11 cellular contexts compared by ENCODE assay signal in genomic region chr12:122943196-122943595, GRCh38. TPM values are rescaled to one million over a fixed set of nuclear protein-coding genes. Genes with fewer than 3 reads are reported as not detected.
DNase-seq lines count a peak whose midpoint lies in the region; FAIRE-seq and TF ChIP-seq lines count a peak whose summit lies in the region.
"Had no signal": no experiment of that assay in that cellular context is flagged by ENCODE, and none has a peak within 500 bp of the region (broad histone marks: within the 10 kb centered on the region; RNA-seq: fewer than 3 reads in every experiment).

No MANE protein-coding gene starts in this region.

- no peak for TF ChIP-seq EP300 in sigmoid colon (IDR thresholded peaks at IDR 0.05)

- H3K36me3 Mint-ChIP-seq in Calu3 (ENCODE audit: insufficient read depth, unreplicated experiment): peaks cover 68% of the 10 kb centered on the region
- H3K36me3 Mint-ChIP-seq: CD4-positive, alpha-beta memory T cell; IgD-negative memory B cell had no signal

- peaks cover 54% of the 10 kb centered on the region for H3K4me1 ChIP-seq in left ventricle myocardium inferior
- peaks cover 0 to 20% (median 3%) of the 10 kb centered on the region in 4 donors for H3K4me1 ChIP-seq in sigmoid colon

- no TSS peak for BruUV-seq in Calu3 (replicated peaks; lab: Mats Ljungman, UMichigan)

- no peaks in the 10 kb centered on the region for H3K27me3 Mint-ChIP-seq in Calu3 (ENCODE audit: unreplicated experiment)
- H3K27me3 Mint-ChIP-seq: CD4-positive, alpha-beta memory T cell; IgD-negative memory B cell had no signal

- peaks cover 80% of the 10 kb centered on the region for H3K4me1 Mint-ChIP-seq in Calu3 (ENCODE audit: low read depth, unreplicated experiment)

- TF ChIP-seq POLR2A in sigmoid colon (IDR thresholded peaks at IDR 0.05) (no peak), H54 (IDR thresholded peaks at IDR 0.05; ENCODE audit: low read depth, low read length) (no peak)

- H3K4me3 ChIP-seq in left ventricle myocardium inferior (peak overlapping the region; percentile 39), sigmoid colon (no peak overlapping the region)

- H3K9me3 ChIP-seq in left ventricle myocardium inferior (replicated peaks): no peaks in the 10 kb centered on the region
- H3K9me3 ChIP-seq in sigmoid colon: no peaks in the 10 kb centered on the region

- peaks cover 2% of the 10 kb centered on the region for H3K9me3 Mint-ChIP-seq in Calu3 (ENCODE audit: low read depth, unreplicated experiment)
- H3K9me3 Mint-ChIP-seq: CD4-positive, alpha-beta memory T cell; IgD-negative memory B cell had no signal

- TF ChIP-seq CTCF in Calu3 (IDR thresholded peaks at IDR 0.05; ENCODE audit: unreplicated experiment) (no peak), left ventricle myocardium inferior (IDR thresholded peaks at IDR 0.05; ENCODE audit: borderline replicate concordance) (no peak), sigmoid colon (IDR thresholded peaks at IDR 0.05) (no peak)

- CTCF ChIA-PET in Calu3 (lab: Charles Lee): no interaction called here

- 72 to 86% methylated on average over 13 of the region's 13 CpGs for WGBS in sigmoid colon, 2 donors

- intact Hi-C loops in Calu3 (cut with micrococcal nuclease; ENCODE audit: unreplicated experiment): no loop called here
- intact Hi-C loops in left ventricle myocardium inferior (cut with micrococcal nuclease): no loop called here
- intact Hi-C loops in sigmoid colon (cut with DNase I): no loop called here

- peak overlapping the region; percentile 92 for H3K27ac Mint-ChIP-seq in Calu3 (ENCODE audit: unreplicated experiment)

- peak overlapping the region; percentile 77 for H3K27ac ChIP-seq in left ventricle myocardium inferior (replicated peaks)
- H3K27ac ChIP-seq in sigmoid colon: peak overlapping the region; percentile 21 to 55 (median 36)

- H3K4me3 Mint-ChIP-seq in Calu3 (ENCODE audit: low read depth, unreplicated experiment): peak overlapping the region; percentile 63
- H3K4me3 Mint-ChIP-seq: CD4-positive, alpha-beta memory T cell; IgD-negative memory B cell had no signal

- H3K36me3 ChIP-seq in left ventricle myocardium inferior (no peaks in the 10 kb centered on the region), sigmoid colon (no peaks in the 10 kb centered on the region)

- DNase-seq in Calu3 (no peak), UCSD-AML1 (lab: John Stamatoyannopoulos, UW; ENCODE audit: unreplicated experiment) (peak; percentile 59), left ventricle myocardium inferior (no peak), sigmoid colon (no peak), iPS-NIHi7 (ENCODE audit: extremely low spot score) (no peak), NCI-H69 (lab: John Stamatoyannopoulos, UW) (no peak), H54 (ENCODE audit: insufficient read length, low spot score) (no peak), LoVo (ENCODE audit: low spot score) (no peak)
- DNase-seq: CD4-positive, alpha-beta memory T cell; T-helper 9 cell had no signal

- no peaks in the 10 kb centered on the region for H3K27me3 ChIP-seq in left ventricle myocardium inferior (ENCODE audit: low read depth)
- no peaks in the 10 kb centered on the region for H3K27me3 ChIP-seq in sigmoid colon

- FAIRE-seq in H54 (lab: Jason Lieb, UNC): no peak

RNA-seq across cellular contexts. Expression of gene ABCB9, which starts 23.1 kb away (rescaled TPM):
- total RNA-seq in Calu3 (2022) (25.6 and 26.5 TPM in 2 replicates), left ventricle myocardium inferior (1.6 TPM), sigmoid colon (1 to 10 TPM; 1.6 to 3.8 (median 2.8) TPM)
- polyA plus RNA-seq in sigmoid colon: 1 to 10 TPM; 1.2 to 5.3 (median 3.5) TPM

RNA-seq across cellular contexts. Expression of gene OGFOD2, which starts 31.8 kb away (rescaled TPM):
- total RNA-seq in Calu3 (2022) (21.5 and 22.8 TPM in 2 replicates), left ventricle myocardium inferior (14.9 TPM), sigmoid colon (10 to 100 TPM in 2 of 4 donors, 1 to 10 TPM in 2; 8.1 to 13.6 (median 9.4) TPM)
- 10 to 100 TPM; 10.2 to 26.5 (median 17.8) TPM for polyA plus RNA-seq in sigmoid colon

RNA-seq across cellular contexts. Expression of gene ARL6IP4, which starts 37.3 kb away (rescaled TPM):
- total RNA-seq in Calu3 (2022) (171 TPM in 2 replicates), left ventricle myocardium inferior (156 TPM), sigmoid colon (100 to 1,000 TPM; 211 to 358 (median 327) TPM)
- polyA plus RNA-seq in sigmoid colon: 100 to 1,000 TPM; 233 to 312 (median 243) TPM

RNA-seq across cellular contexts. Expression of gene VPS37B, which starts 47.3 kb away (rescaled TPM):
- total RNA-seq in Calu3 (2022) (104 and 118 TPM in 2 replicates), left ventricle myocardium inferior (13.3 TPM), sigmoid colon (10 to 100 TPM in 3 of 4 donors, 1 to 10 TPM in 1; 8.6 to 17.2 (median 15.3) TPM)
- 10 to 100 TPM; 53.2 to 64.7 (median 54.1) TPM for polyA plus RNA-seq in sigmoid colon
